In the genomic region with DNA sequence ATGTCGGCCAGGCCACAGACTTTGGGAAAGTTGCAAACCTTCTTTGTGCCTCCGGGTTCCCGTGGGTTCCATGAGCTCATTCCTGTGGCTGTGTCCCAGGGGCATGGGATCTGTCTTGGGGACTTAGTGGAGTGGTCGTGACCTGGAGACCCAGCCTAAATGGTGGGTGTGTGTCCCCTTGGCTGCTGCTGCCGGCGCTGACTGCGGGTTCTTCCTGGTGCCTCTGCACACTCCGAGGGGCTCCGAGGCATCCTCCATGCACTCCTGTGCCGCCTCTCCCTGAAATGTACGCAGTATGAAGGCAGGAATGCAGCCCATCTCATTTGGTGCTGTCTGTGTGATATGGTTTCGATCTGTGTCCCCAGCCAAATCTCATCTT, we compare ENCODE assay signal across 28 cellular contexts. TPM values are rescaled to one million over a fixed set of nuclear protein-coding genes. Genes with fewer than 3 reads are reported as not detected.
DNase-seq lines count a peak whose midpoint lies in the region; ATAC-seq, FAIRE-seq and TF ChIP-seq lines count a peak whose summit lies in the region.
"Had no signal": no experiment of that assay in that cellular context is flagged by ENCODE, and none has a peak within 500 bp of the region (broad histone marks: within the 10 kb centered on the region; RNA-seq: fewer than 3 reads in every experiment).

No MANE protein-coding gene starts in this region.

- 100% methylated on average over 1 of the region's 12 CpGs for WGBS in HepG2 (ENCODE audit: low lambda C conversion rate)
- no CpG with 5 or more reads among the region's 12 CpGs for WGBS in H9 (ENCODE audit: extremely low coverage, insufficient read length, low lambda C conversion rate)

- no peak for TF ChIP-seq POLR2A in HepG2 (IDR thresholded peaks at IDR 0.05; ENCODE audit: insufficient read depth in 1 of 2, low read depth in 2 of 2, low read length in 2 of 2)

- CTCF ChIA-PET in HepG2 (lab: Yijun Ruan, JAX; ENCODE audit: low intra/inter-chr PET ratio, low total read pairs), result no interaction called here

- peaks cover 1 to 14% of the 10 kb centered on the region in 2 experiments; a peak in 2 of 5 replicates for H3K27me3 ChIP-seq in HepG2 (ENCODE audit: control insufficient read depth in 1 of 2, insufficient read depth in 2 of 2, low read length in 2 of 2)
- peaks cover 4% of the 10 kb centered on the region for H3K27me3 ChIP-seq in neural progenitor cell
- no peaks in the 10 kb centered on the region for H3K27me3 ChIP-seq in upper lobe of right lung
- H3K27me3 ChIP-seq in H9 (ENCODE audit: insufficient read depth, low read length), result no peaks in the 10 kb centered on the region
- H3K27me3 ChIP-seq: BLaER1 treated with 17β-estradiol and CSF1 and Interleukin-3, amounts not matched to agents 10 nM and 100 nM had no signal

- H2BK12ac ChIP-seq in H9 (ENCODE audit: insufficient read length, low read depth, low read length), result no peak overlapping the region

- FAIRE-seq in HepG2 (lab: Jason Lieb, UNC), result no peak
- FAIRE-seq: G401.6, GM12892, HTR-8/SVneo had no signal

- no peaks in the 10 kb centered on the region for H3K79me1 ChIP-seq in H9 (ENCODE audit: insufficient read depth, low read depth, low read length, poor library complexity, severe bottlenecking)

- no peak overlapping the region for H4K8ac ChIP-seq in H9 (replicated peaks; ENCODE audit: insufficient read length, low read depth, low read length)

- POLR2A ChIA-PET in HepG2 (lab: Yijun Ruan, JAX), result interaction anchor here (1.2 kb wide), 1 partner anchor 40 kb away, joined by 4 read pairs; the partner anchor contains the start of gene CACFD1

- no peak overlapping the region for H4K5ac ChIP-seq in H9 (ENCODE audit: insufficient read length, low read depth, low read length)

- BruUV-seq in HepG2 (replicated peaks; lab: Mats Ljungman, UMichigan), result no TSS peak

- peaks cover 15% of the 10 kb centered on the region for H3K27me3 Mint-ChIP-seq in neural progenitor cell (ENCODE audit: insufficient read depth, low read depth)
- peaks cover 26% of the 10 kb centered on the region for H3K27me3 Mint-ChIP-seq in H9 (ENCODE audit: low read depth)

- no peak overlapping the region for H2BK5ac ChIP-seq in H9 (ENCODE audit: insufficient read length, low read length)

- no peak overlapping the region for H2BK120ac ChIP-seq in H9 (ENCODE audit: low read depth, low read length, poor library complexity, severe bottlenecking)

- TF ChIP-seq EP300 in HepG2 (IDR thresholded peaks at IDR 0.05; ENCODE audit: low read depth in 2 of 2, low read length in 2 of 2) (no peak), HepG2 (CRISPR knock-in tag; IDR thresholded peaks at IDR 0.05; ENCODE audit: borderline replicate concordance) (no peak)

- H3K4me3 Mint-ChIP-seq in neural progenitor cell (no peak overlapping the region), H9 (no peak overlapping the region)
- H3K4me3 Mint-ChIP-seq: CD4-positive, alpha-beta memory T cell; GM23338 had no signal

- TF ChIP-seq RAD21 in HepG2 (CRISPR knock-in tag; IDR thresholded peaks at IDR 0.05), result no peak

- H3K23ac ChIP-seq in H9 (ENCODE audit: insufficient read length, low read depth, low read length), result no peak overlapping the region

- H3T11ph ChIP-seq in H9 (ENCODE audit: low read length), result no peak overlapping the region

- H3K27ac Mint-ChIP-seq in neural progenitor cell, result no peak overlapping the region
- no peak overlapping the region for H3K27ac Mint-ChIP-seq in H9
- H3K27ac Mint-ChIP-seq: CD4-positive, alpha-beta memory T cell; GM23338 had no signal

- no peak overlapping the region for H2BK20ac ChIP-seq in H9 (ENCODE audit: low read depth, low read length, poor library complexity, severe bottlenecking)

- H3K4me3 ChIP-seq in HepG2 (replicated peaks in 1 of 3; ENCODE audit: insufficient read depth in 1 of 3, low read depth in 2 of 3, low read length in 3 of 3) (0 out of 6 replicates have a peak overlapping the region, but pooled peaks of 1 of the 3 experiments have one; percentile 2), neural progenitor cell (no peak overlapping the region), upper lobe of right lung (no peak overlapping the region)
- H3K4me3 ChIP-seq: BLaER1 treated with 17β-estradiol and CSF1 and Interleukin-3, amounts not matched to agents 10 nM and 100 nM; GM23338 had no signal

- H3K9me3 ChIP-seq in HepG2 (ENCODE audit: low read length) (peaks cover 11% of the 10 kb centered on the region), neural progenitor cell (ENCODE audit: low read depth) (peaks cover 11% of the 10 kb centered on the region), upper lobe of right lung (peaks cover 3% of the 10 kb centered on the region), H9 (ENCODE audit: control insufficient read depth, low read depth, low read length) (no peaks in the 10 kb centered on the region)
- H3K9me3 ChIP-seq: SK-N-SH had no signal

- H3K4me1 ChIP-seq in HepG2 (ENCODE audit: insufficient read depth, low read length) (peaks cover 45% of the 10 kb centered on the region), neural progenitor cell (peaks cover 7% of the 10 kb centered on the region), upper lobe of right lung (peaks cover 10% of the 10 kb centered on the region), H9 (ENCODE audit: insufficient read depth, low read length) (no peaks in the 10 kb centered on the region)

- in situ Hi-C loops in HepG2 (cut with HindIII; ENCODE audit: extremely low pct_ligation_motif_present, low pct_unique_long_range_greater_than_20kb), result no loop called here

- H3K4ac ChIP-seq in H9 (ENCODE audit: low read depth, low read length), result no peak overlapping the region

- H4K91ac ChIP-seq in H9 (ENCODE audit: insufficient read length, low read depth, low read length), result no peak overlapping the region

- H3K23me2 ChIP-seq in H9 (ENCODE audit: insufficient read length, low read depth, low read length, poor library complexity, severe bottlenecking), result no peaks in the 10 kb centered on the region

- TF ChIP-seq CTCF in HepG2 (CRISPR knock-in tag; IDR thresholded peaks at IDR 0.05) (no peak), neural progenitor cell (IDR thresholded peaks at IDR 0.05) (no peak), upper lobe of right lung (IDR thresholded peaks at IDR 0.05) (no peak), H9 (conservative IDR thresholded peaks at IDR 0.05) (no peak)

- no peak for ATAC-seq in Right ventricle myocardium superior (ENCODE audit: poor library complexity)
- ATAC-seq in HepG2, result peak; percentile 33
- no peak for ATAC-seq in upper lobe of right lung
- ATAC-seq: GM23338 had no signal

- H3K9me3 Mint-ChIP-seq in neural progenitor cell, result peaks cover 22% of the 10 kb centered on the region
- peaks cover 19% of the 10 kb centered on the region in 2 experiments for H3K9me3 Mint-ChIP-seq in H9

- no peak overlapping the region for H3K18ac ChIP-seq in H9 (ENCODE audit: insufficient read length, low read depth, low read length)

- H3K14ac ChIP-seq in H9 (ENCODE audit: insufficient read depth, low read length), result no peak overlapping the region

- no peak overlapping the region for H2AK5ac ChIP-seq in H9 (ENCODE audit: insufficient read length, low read length)

- H3K79me2 ChIP-seq in HepG2 (ENCODE audit: insufficient read depth, low read length), result no peaks in the 10 kb centered on the region
- no peaks in the 10 kb centered on the region for H3K79me2 ChIP-seq in neural progenitor cell (ENCODE audit: low read depth)
- H3K79me2 ChIP-seq in H9 (ENCODE audit: insufficient read depth, low read length), result no peaks in the 10 kb centered on the region

- H3K27ac ChIP-seq in HepG2 (ENCODE audit: extremely low read length, insufficient read depth, low read length) (no peak overlapping the region), neural progenitor cell (no peak overlapping the region), upper lobe of right lung (peak overlapping the region; percentile 70), H9 (ENCODE audit: insufficient read length, low read depth, low read length) (no peak overlapping the region)
- H3K27ac ChIP-seq: BLaER1 treated with 17β-estradiol and CSF1 and Interleukin-3, amounts not matched to agents 10 nM and 100 nM; KMS-11 had no signal

- H4K20me1 ChIP-seq in HepG2 (ENCODE audit: insufficient read depth, low read length) (no peaks in the 10 kb centered on the region), neural progenitor cell (ENCODE audit: low read depth) (no peaks in the 10 kb centered on the region), H9 (ENCODE audit: control insufficient read depth, insufficient read depth, insufficient read length) (no peaks in the 10 kb centered on the region)
- H4K20me1 ChIP-seq: BLaER1 treated with 17β-estradiol and CSF1 and Interleukin-3, amounts not matched to agents 10 nM and 100 nM had no signal

- H2BK15ac ChIP-seq in H9 (ENCODE audit: low read depth, low read length), result no peak overlapping the region

- H3K4me2 ChIP-seq in HepG2 (ENCODE audit: low read depth, low read length) (peak overlapping the region; percentile 56), neural progenitor cell (no peak overlapping the region), H9 (ENCODE audit: insufficient read depth, insufficient read length, low read length) (no peak overlapping the region)
- H3K4me2 ChIP-seq: BLaER1 treated with 17β-estradiol and CSF1 and Interleukin-3, amounts not matched to agents 10 nM and 100 nM; GM23338; KMS-11; SK-N-SH had no signal

- no peaks in the 10 kb centered on the region for H3K36me3 ChIP-seq in HepG2 (replicated peaks in 1 of 2; ENCODE audit: control insufficient read depth in 1 of 2, insufficient read depth in 2 of 2, low read length in 2 of 2)
- H3K36me3 ChIP-seq in neural progenitor cell, result no peaks in the 10 kb centered on the region
- H3K36me3 ChIP-seq in upper lobe of right lung, result no peaks in the 10 kb centered on the region
- H3K36me3 ChIP-seq: BLaER1 treated with 17β-estradiol and CSF1 and Interleukin-3, amounts not matched to agents 10 nM and 100 nM had no signal

- DNase-seq in Right ventricle myocardium superior (peak; percentile 17), cardiac septum (ENCODE audit: low spot score) (no peak), HepG2 (ENCODE audit: low spot score) (no peak), neural progenitor cell (ENCODE audit: low spot score) (no peak), upper lobe of right lung (no peak), NCI-H2171 treated with DMSO at 0.1 percent for 48 hours (lab: John Stamatoyannopoulos, UW) (no peak), NOMO-1 (lab: John Stamatoyannopoulos, UW; ENCODE audit: unreplicated experiment in 2 of 2) (no peak), H9 (no peak)
- DNase-seq: 8988T; CD4-positive, alpha-beta memory T cell; IMR-90; NCI-H1092 treated with DMSO at 0.1 percent for 48 hours; NCI-H1436 treated with DMSO at 0.1 percent for 48 hours; NCI-H2029; NCI-H226; NCI-H510A treated with DMSO at 0.1 percent for 48 hours; NCI-H748 treated with DMSO at 0.1 percent for 48 hours; OCI-M1; SIG-M5; SK-N-SH had no signal

- no peak overlapping the region for H3K9ac ChIP-seq in HepG2 (ENCODE audit: insufficient read depth, low read depth, low read length)
- H3K9ac ChIP-seq in neural progenitor cell, result no peak overlapping the region
- no peak overlapping the region for H3K9ac ChIP-seq in H9 (ENCODE audit: extremely low read depth, insufficient read length, low read length)
- H3K9ac ChIP-seq: BLaER1 treated with 17β-estradiol and CSF1 and Interleukin-3, amounts not matched to agents 10 nM and 100 nM; KMS-11; SK-N-SH had no signal

- peaks cover 9% of the 10 kb centered on the region for H3F3A ChIP-seq in neural progenitor cell (ENCODE audit: low read depth)

- H3K4me1 Mint-ChIP-seq in neural progenitor cell (peaks cover 17% of the 10 kb centered on the region), H9 (no peaks in the 10 kb centered on the region)
- H3K4me1 Mint-ChIP-seq: CD4-positive, alpha-beta memory T cell; GM23338 had no signal

- H2AFZ ChIP-seq in HepG2 (ENCODE audit: low read length), result no peak overlapping the region
- peak overlapping the region; percentile 85 for H2AFZ ChIP-seq in neural progenitor cell (replicated peaks)
- H2AFZ ChIP-seq in H9 (ENCODE audit: low read length), result no peak overlapping the region
- H2AFZ ChIP-seq: GM23338 had no signal

- no peak overlapping the region for H3K56ac ChIP-seq in H9 (ENCODE audit: insufficient read length, low read depth, low read length)

- intact Hi-C loops in Right ventricle myocardium superior (cut with DNase I), result no loop called here
- intact Hi-C loops in cardiac septum (cut with DNase I), result no loop called here
- intact Hi-C loops in HepG2 (cut with micrococcal nuclease; ENCODE audit: unreplicated experiment), result no loop called here
- intact Hi-C loops in upper lobe of right lung (cut with DNase I), result no loop called here

- H3K36me3 Mint-ChIP-seq in neural progenitor cell (no peaks in the 10 kb centered on the region), H9 (ENCODE audit: insufficient read depth in 1 of 3, low read depth in 3 of 3) (peaks cover 0 to 14% (median 4%) of the 10 kb centered on the region in 3 experiments; a peak in 5 of 7 replicates)

RNA-seq across cellular contexts. Expression of gene SLC2A6, which starts 21.0 kb away (rescaled TPM):
- 2.9 TPM for total RNA-seq in Right ventricle myocardium superior
- 3.6 TPM for total RNA-seq in cardiac septum
- 6.3 and 15.0 TPM in 2 replicates for total RNA-seq in HepG2 (2016; rRNA removed; fragmentation: Illumina TruSeq; extraction: Trizol)
- 1.8 and 2.0 TPM in 2 replicates for total RNA-seq in HepG2 (2016; cell fraction: cytosol; rRNA removed; fragmentation: Illumina TruSeq; extraction: Trizol; ENCODE audit: low read depth)
- 5.3 and 14.9 TPM in 2 replicates for total RNA-seq in HepG2 (2016; cell fraction: insoluble cytoplasmic fraction; rRNA removed; fragmentation: Illumina TruSeq; extraction: Trizol)
- total RNA-seq in HepG2 (2016; cell fraction: membrane; rRNA removed; fragmentation: Illumina TruSeq; extraction: Trizol), result 4.5 and 4.6 TPM in 2 replicates
- 16.5 and 16.8 TPM in 2 replicates for total RNA-seq in HepG2 (2016; cell fraction: nucleus; rRNA removed; fragmentation: Illumina TruSeq; extraction: Trizol)
- polyA plus RNA-seq in HepG2 (2011; rRNA removed), result 4.1 and 9.1 TPM in 2 replicates
- polyA plus RNA-seq in HepG2 (2011; cell fraction: cytosol; rRNA removed), result 5.0 and 5.7 TPM in 2 replicates
- 7.2 and 12.6 TPM in 2 replicates for polyA plus RNA-seq in HepG2 (2011; cell fraction: nucleus; rRNA removed)
- 2.1 and 4.5 TPM in 2 replicates for polyA plus RNA-seq in HepG2 (2012)
- polyA plus RNA-seq in HepG2 (2016; cell fraction: cytosol; fragmentation: Illumina TruSeq; extraction: Trizol; ENCODE audit: low read depth), result 1.7 and 2.0 TPM in 2 replicates
- polyA plus RNA-seq in HepG2 (2016; cell fraction: insoluble cytoplasmic fraction; fragmentation: Illumina TruSeq; extraction: Trizol; ENCODE audit: low read depth), result 4.0 and 5.0 TPM in 2 replicates
- 2.7 and 3.1 TPM in 2 replicates for polyA plus RNA-seq in HepG2 (2016; cell fraction: membrane; fragmentation: Illumina TruSeq; extraction: Trizol; ENCODE audit: low read depth)
- polyA plus RNA-seq in HepG2 (2016; cell fraction: nucleus; fragmentation: Illumina TruSeq; extraction: Trizol; ENCODE audit: insufficient read depth, low read depth), result 22.0 and 22.4 TPM in 2 replicates
- polyA minus RNA-seq in HepG2 (2011; rRNA and poly(A)+ RNA removed; ENCODE audit: low replicate concordance), result 16.3 and 18.5 TPM in 2 replicates
- polyA minus RNA-seq in HepG2 (2011; cell fraction: cytosol; rRNA and poly(A)+ RNA removed), result 6.5 and 7.4 TPM in 2 replicates
- polyA minus RNA-seq in HepG2 (2011; cell fraction: nucleus; rRNA and poly(A)+ RNA removed), result 9.1 and 12.8 TPM in 2 replicates
- 2.3 and 8.8 TPM in 2 replicates for total RNA-seq in neural progenitor cell (ENCODE audit: low replicate concordance)
- 11.4 TPM for total RNA-seq in upper lobe of right lung
- total RNA-seq in H9 (2021), result 18.7 and 19.5 TPM in 2 replicates

RNA-seq across cellular contexts. Expression of gene MYMK, which starts 24.9 kb away (rescaled TPM):
- total RNA-seq in Right ventricle myocardium superior (not detected), cardiac septum (not detected), HepG2 (2016; rRNA removed; fragmentation: Illumina TruSeq; extraction: Trizol) (not detected in 2 replicates), neural progenitor cell (ENCODE audit: low replicate concordance) (not detected in 2 replicates), upper lobe of right lung (not detected), H9 (2021) (not detected in 2 replicates)
- not detected in 2 replicates for total RNA-seq in HepG2 (2016; cell fraction: cytosol; rRNA removed; fragmentation: Illumina TruSeq; extraction: Trizol; ENCODE audit: low read depth)
- total RNA-seq in HepG2 (2016; cell fraction: insoluble cytoplasmic fraction; rRNA removed; fragmentation: Illumina TruSeq; extraction: Trizol), result not detected in 2 replicates
- total RNA-seq in HepG2 (2016; cell fraction: membrane; rRNA removed; fragmentation: Illumina TruSeq; extraction: Trizol), result not detected in 2 replicates
- total RNA-seq in HepG2 (2016; cell fraction: nucleus; rRNA removed; fragmentation: Illumina TruSeq; extraction: Trizol), result not detected in 2 replicates
- polyA plus RNA-seq in HepG2 (2011; rRNA removed), result not detected in 2 replicates
- polyA plus RNA-seq in HepG2 (2011; cell fraction: cytosol; rRNA removed), result not detected in 2 replicates
- polyA plus RNA-seq in HepG2 (2011; cell fraction: nucleus; rRNA removed), result not detected in 2 replicates
- polyA plus RNA-seq in HepG2 (2012), result not detected in 2 replicates
- polyA plus RNA-seq in HepG2 (2016; cell fraction: cytosol; fragmentation: Illumina TruSeq; extraction: Trizol; ENCODE audit: low read depth), result not detected in 2 replicates
- polyA plus RNA-seq in HepG2 (2016; cell fraction: insoluble cytoplasmic fraction; fragmentation: Illumina TruSeq; extraction: Trizol; ENCODE audit: low read depth), result not detected in 2 replicates
- not detected in 2 replicates for polyA plus RNA-seq in HepG2 (2016; cell fraction: membrane; fragmentation: Illumina TruSeq; extraction: Trizol; ENCODE audit: low read depth)
- polyA plus RNA-seq in HepG2 (2016; cell fraction: nucleus; fragmentation: Illumina TruSeq; extraction: Trizol; ENCODE audit: insufficient read depth, low read depth), result not detected in 2 replicates
- polyA minus RNA-seq in HepG2 (2011; rRNA and poly(A)+ RNA removed; ENCODE audit: low replicate concordance), result not detected in 2 replicates
- not detected in 2 replicates for polyA minus RNA-seq in HepG2 (2011; cell fraction: cytosol; rRNA and poly(A)+ RNA removed)
- polyA minus RNA-seq in HepG2 (2011; cell fraction: nucleus; rRNA and poly(A)+ RNA removed), result not detected in 2 replicates
- total RNA-seq: CD4-positive, alpha-beta memory T cell; Daoy; GM23338; IMR-90; RPMI7951 had no signal
- polyA plus RNA-seq: CD4-positive, alpha-beta memory T cell; GM23338; IMR-90; SK-N-SH had no signal

RNA-seq across cellular contexts. Expression of gene ADAMTSL2, which starts 34.6 kb away (rescaled TPM):
- 8.1 TPM for total RNA-seq in Right ventricle myocardium superior
- 9.6 TPM for total RNA-seq in cardiac septum
- total RNA-seq in HepG2 (2016; rRNA removed; fragmentation: Illumina TruSeq; extraction: Trizol), result 1.0 and 3.8 TPM in 2 replicates
- 0.35 and 0.61 TPM in 2 replicates for total RNA-seq in HepG2 (2016; cell fraction: cytosol; rRNA removed; fragmentation: Illumina TruSeq; extraction: Trizol; ENCODE audit: low read depth)
- 0.86 and 3.7 TPM in 2 replicates for total RNA-seq in HepG2 (2016; cell fraction: insoluble cytoplasmic fraction; rRNA removed; fragmentation: Illumina TruSeq; extraction: Trizol)
- 0.99 and 1.1 TPM in 2 replicates for total RNA-seq in HepG2 (2016; cell fraction: membrane; rRNA removed; fragmentation: Illumina TruSeq; extraction: Trizol)
- 3.9 and 4.8 TPM in 2 replicates for total RNA-seq in HepG2 (2016; cell fraction: nucleus; rRNA removed; fragmentation: Illumina TruSeq; extraction: Trizol)
- 1.8 and 1.9 TPM in 2 replicates for polyA plus RNA-seq in HepG2 (2011; rRNA removed)
- polyA plus RNA-seq in HepG2 (2011; cell fraction: cytosol; rRNA removed), result 1.2 and 1.7 TPM in 2 replicates
- 4.8 and 6.6 TPM in 2 replicates for polyA plus RNA-seq in HepG2 (2011; cell fraction: nucleus; rRNA removed)
- polyA plus RNA-seq in HepG2 (2012), result 0.43 and 1.1 TPM in 2 replicates
- 0.33 and 0.43 TPM in 2 replicates for polyA plus RNA-seq in HepG2 (2016; cell fraction: cytosol; fragmentation: Illumina TruSeq; extraction: Trizol; ENCODE audit: low read depth)
- 0.77 and 1.1 TPM in 2 replicates for polyA plus RNA-seq in HepG2 (2016; cell fraction: insoluble cytoplasmic fraction; fragmentation: Illumina TruSeq; extraction: Trizol; ENCODE audit: low read depth)
- polyA plus RNA-seq in HepG2 (2016; cell fraction: membrane; fragmentation: Illumina TruSeq; extraction: Trizol; ENCODE audit: low read depth), result 0.61 and 0.78 TPM in 2 replicates
- 6.6 and 7.1 TPM in 2 replicates for polyA plus RNA-seq in HepG2 (2016; cell fraction: nucleus; fragmentation: Illumina TruSeq; extraction: Trizol; ENCODE audit: insufficient read depth, low read depth)
- polyA minus RNA-seq in HepG2 (2011; rRNA and poly(A)+ RNA removed; ENCODE audit: low replicate concordance), result 4.1 TPM in 1 of 2 replicates, not detected in the other
- 0.70 and 1.3 TPM in 2 replicates for polyA minus RNA-seq in HepG2 (2011; cell fraction: cytosol; rRNA and poly(A)+ RNA removed)
- polyA minus RNA-seq in HepG2 (2011; cell fraction: nucleus; rRNA and poly(A)+ RNA removed), result 0.87 and 1.2 TPM in 2 replicates
- 0.30 and 0.99 TPM in 2 replicates for total RNA-seq in neural progenitor cell (ENCODE audit: low replicate concordance)
- total RNA-seq in upper lobe of right lung, result 17.4 TPM
- total RNA-seq in H9 (2021), result 0.61 and 0.86 TPM in 2 replicates
- total RNA-seq: Daoy, IMR-90 had no signal
- polyA plus RNA-seq: IMR-90 had no signal

RNA-seq across cellular contexts. Expression of gene CACFD1, which starts 40.1 kb away (rescaled TPM):
- 12.9 TPM for total RNA-seq in Right ventricle myocardium superior
- 15.0 TPM for total RNA-seq in cardiac septum
- total RNA-seq in HepG2 (2016; rRNA removed; fragmentation: Illumina TruSeq; extraction: Trizol), result 8.2 and 13.8 TPM in 2 replicates
- 3.2 and 3.9 TPM in 2 replicates for total RNA-seq in HepG2 (2016; cell fraction: cytosol; rRNA removed; fragmentation: Illumina TruSeq; extraction: Trizol; ENCODE audit: low read depth)
- total RNA-seq in HepG2 (2016; cell fraction: insoluble cytoplasmic fraction; rRNA removed; fragmentation: Illumina TruSeq; extraction: Trizol), result 7.9 and 15.6 TPM in 2 replicates
- 10.0 and 11.4 TPM in 2 replicates for total RNA-seq in HepG2 (2016; cell fraction: membrane; rRNA removed; fragmentation: Illumina TruSeq; extraction: Trizol)
- 12.1 and 14.4 TPM in 2 replicates for total RNA-seq in HepG2 (2016; cell fraction: nucleus; rRNA removed; fragmentation: Illumina TruSeq; extraction: Trizol)
- 14.6 and 21.3 TPM in 2 replicates for polyA plus RNA-seq in HepG2 (2011; rRNA removed)
- polyA plus RNA-seq in HepG2 (2011; cell fraction: cytosol; rRNA removed), result 13.1 and 15.4 TPM in 2 replicates
- polyA plus RNA-seq in HepG2 (2011; cell fraction: nucleus; rRNA removed), result 33.2 and 35.5 TPM in 2 replicates
- 12.0 and 17.4 TPM in 2 replicates for polyA plus RNA-seq in HepG2 (2012)
- 3.2 and 4.4 TPM in 2 replicates for polyA plus RNA-seq in HepG2 (2016; cell fraction: cytosol; fragmentation: Illumina TruSeq; extraction: Trizol; ENCODE audit: low read depth)
- 8.6 and 9.0 TPM in 2 replicates for polyA plus RNA-seq in HepG2 (2016; cell fraction: insoluble cytoplasmic fraction; fragmentation: Illumina TruSeq; extraction: Trizol; ENCODE audit: low read depth)
- polyA plus RNA-seq in HepG2 (2016; cell fraction: membrane; fragmentation: Illumina TruSeq; extraction: Trizol; ENCODE audit: low read depth), result 8.8 and 9.3 TPM in 2 replicates
- 20.0 and 22.0 TPM in 2 replicates for polyA plus RNA-seq in HepG2 (2016; cell fraction: nucleus; fragmentation: Illumina TruSeq; extraction: Trizol; ENCODE audit: insufficient read depth, low read depth)
- polyA minus RNA-seq in HepG2 (2011; rRNA and poly(A)+ RNA removed; ENCODE audit: low replicate concordance), result 8.1 and 55.0 TPM in 2 replicates
- 7.1 and 8.0 TPM in 2 replicates for polyA minus RNA-seq in HepG2 (2011; cell fraction: cytosol; rRNA and poly(A)+ RNA removed)
- polyA minus RNA-seq in HepG2 (2011; cell fraction: nucleus; rRNA and poly(A)+ RNA removed), result 25.4 and 28.7 TPM in 2 replicates
- 15.7 and 29.3 TPM in 2 replicates for total RNA-seq in neural progenitor cell (ENCODE audit: low replicate concordance)
- total RNA-seq in upper lobe of right lung, result 39.8 TPM
- total RNA-seq in H9 (2021), result 20.0 and 20.2 TPM in 2 replicates
